8 cellular contexts compared by ENCODE assay signal in genomic region chr1:205477759-205478247, GRCh38. TPM values are rescaled to one million over a fixed set of nuclear protein-coding genes. Genes with fewer than 3 reads are reported as not detected.
DNase-seq lines count a peak whose midpoint lies in the region; ATAC-seq, FAIRE-seq and TF ChIP-seq lines count a peak whose summit lies in the region.
"Had no signal": no experiment of that assay in that cellular context is flagged by ENCODE, and none has a peak within 500 bp of the region (broad histone marks: within the 10 kb centered on the region; RNA-seq: fewer than 3 reads in every experiment).

No MANE protein-coding gene starts in this region.

- H2AFZ ChIP-seq in fibroblast of lung (ENCODE audit: low read length) = no peak overlapping the region

- H3K4me3 ChIP-seq in HEK293 (ENCODE audit: low read depth, low read length) (no peak overlapping the region), fibroblast of lung (replicated peaks in 1 of 4; ENCODE audit: control extremely low read depth in 1 of 4, insufficient read depth in 1 of 4, low read depth in 3 of 4, low read length in 4 of 4) (no peak overlapping the region)

- FAIRE-seq in RCC 7860 (lab: Jason Lieb, UNC) = peak; percentile 69

- no peaks in the 10 kb centered on the region for H3K79me2 ChIP-seq in fibroblast of lung (ENCODE audit: control insufficient read depth, insufficient read depth, low read length)

- POLR2A ChIA-PET in HEK293 (lab: Yijun Ruan, JAX) = no interaction called here

- no peaks in the 10 kb centered on the region for H3K9me3 ChIP-seq in HEK293 (ENCODE audit: control insufficient read depth, insufficient read depth, low read depth, low read length)
- H3K9me3 ChIP-seq in fibroblast of lung (ENCODE audit: control insufficient read depth, insufficient read depth, low read depth, low read length) = no peaks in the 10 kb centered on the region

- H3K9ac ChIP-seq in fibroblast of lung (ENCODE audit: insufficient read depth, low read length) = no peak overlapping the region

- DNase-seq in RCC 7860 (ENCODE audit: low spot score) = peak; percentile 87
- DNase-seq in fibroblast of lung (ENCODE audit: low read depth in 2 of 2) = peak; percentile 18 to 78
- DNase-seq in stromal cell of bone marrow (ENCODE audit: low read depth) = peak; percentile 44
- DNase-seq in NCI-H2227 (lab: John Stamatoyannopoulos, UW; ENCODE audit: unreplicated experiment) = no peak
- DNase-seq in OCI-M2 (lab: John Stamatoyannopoulos, UW; ENCODE audit: unreplicated experiment) = no peak

- TF ChIP-seq CTCF in HEK293 (tag by site-specific recombination; IDR thresholded peaks at IDR 0.05) (no peak), fibroblast of lung (conservative IDR thresholded peaks at IDR 0.05 in 1 of 2, IDR thresholded peaks at IDR 0.05 in 1 of 2; ENCODE audit: low read depth in 1 of 2, low read length in 2 of 2) (no peak)

- no peaks in the 10 kb centered on the region for H3K4me1 ChIP-seq in HEK293 (ENCODE audit: control insufficient read depth, insufficient read depth, low read length)
- no peaks in the 10 kb centered on the region for H3K4me1 ChIP-seq in fibroblast of lung (ENCODE audit: control insufficient read depth, extremely low read depth, insufficient read depth, low read length)

- H4K20me1 ChIP-seq in fibroblast of lung (ENCODE audit: control insufficient read depth, extremely low read depth, insufficient read depth, low read length) = no peaks in the 10 kb centered on the region

- no peak overlapping the region for H3K4me2 ChIP-seq in fibroblast of lung (ENCODE audit: extremely low read depth, insufficient read depth, low read length)

- CTCF ChIA-PET in HEK293 (lab: Yijun Ruan, JAX) = interaction anchor here (0.6 to 6.5 kb wide), 4 partner anchors 9 to 129 kb away, joined by 3 to 49 read pairs (median 14); no protein-coding TSS in a partner anchor

- peaks cover 19% of the 10 kb centered on the region for H3K27me3 ChIP-seq in fibroblast of lung (ENCODE audit: control insufficient read depth, insufficient read depth, low read length)

- H3K27ac ChIP-seq in HEK293 (ENCODE audit: extremely low read depth, low read depth, low read length) = no peak overlapping the region
- H3K27ac ChIP-seq in fibroblast of lung (ENCODE audit: insufficient read depth, low read length) = no peak overlapping the region

- H3K36me3 ChIP-seq in HEK293 (ENCODE audit: control insufficient read depth in 2 of 2, insufficient read depth in 1 of 2, low read length in 2 of 2) (no peaks in the 10 kb centered on the region), fibroblast of lung (ENCODE audit: control insufficient read depth, insufficient read depth, low read length) (no peaks in the 10 kb centered on the region)

- ATAC-seq in GM19455 (IDR thresholded peaks at IDR 0.05; ENCODE audit: unreplicated experiment) = no peak
- ATAC-seq: stimulated activated memory B cell treated with anti-CD40 and anti-IgM and Interleukin-4, amounts not matched to agents 10 μg/mL and 1 μg/mL and 100 μg/mL, for 72 hours had no signal

TF ChIP-seq in HEK293, 187 proteins besides CTCF, POLR2A, EP300 and RAD21 (continues in another document):
- TF ChIP-seq ZBTB17 (tag by site-specific recombination; IDR thresholded peaks at IDR 0.05) (0 out of 2 replicates have a peak, but pooled peaks have one; percentile 33), FEZF1 (tag by site-specific recombination; IDR thresholded peaks at IDR 0.05) (peak; percentile 40), ZNF280C (tag by site-specific recombination; IDR thresholded peaks at IDR 0.05) (no peak), SP3 (tag by site-specific recombination; IDR thresholded peaks at IDR 0.05) (no peak), ZNF529 (tag by site-specific recombination; IDR thresholded peaks at IDR 0.05; ENCODE audit: insufficient replicate concordance) (no peak), SCRT1 (tag by site-specific recombination; IDR thresholded peaks at IDR 0.05; ENCODE audit: borderline replicate concordance) (peak; percentile 63; the same call in 1 of the 2 replicates), ZBTB48 (tag by site-specific recombination; IDR thresholded peaks at IDR 0.05) (no peak), HIC1 (tag by site-specific recombination; IDR thresholded peaks at IDR 0.05) (0 out of 2 replicates have a peak, but pooled peaks have one; percentile 16), EGR2 (tag by site-specific recombination; IDR thresholded peaks at IDR 0.05; ENCODE audit: low read depth) (no peak), ZBTB26 (tag by site-specific recombination; optimal IDR thresholded peaks at IDR 0.05) (no peak), ZNF670 (tag by site-specific recombination; IDR thresholded peaks at IDR 0.05; ENCODE audit: low read depth) (no peak), ZNF510 (tag by site-specific recombination; IDR thresholded peaks at IDR 0.05; ENCODE audit: insufficient replicate concordance) (no peak), ZNF473 (tag by site-specific recombination; IDR thresholded peaks at IDR 0.05) (no peak), HOXD13 (CRISPR knock-in tag; IDR thresholded peaks at IDR 0.05; ENCODE audit: borderline replicate concordance) (no peak), ZBTB21 (tag by site-specific recombination; IDR thresholded peaks at IDR 0.05) (no peak), ZNF830 (tag by site-specific recombination; IDR thresholded peaks at IDR 0.05; ENCODE audit: low read depth) (no peak), GLIS1 (tag by site-specific recombination; IDR thresholded peaks at IDR 0.05) (peak; percentile 83), GLI2 (tag by site-specific recombination; IDR thresholded peaks at IDR 0.05; ENCODE audit: borderline replicate concordance, low read depth) (no peak), OVOL3 (tag by site-specific recombination; IDR thresholded peaks at IDR 0.05) (no peak)
- TF ChIP-seq, protein P1, sequence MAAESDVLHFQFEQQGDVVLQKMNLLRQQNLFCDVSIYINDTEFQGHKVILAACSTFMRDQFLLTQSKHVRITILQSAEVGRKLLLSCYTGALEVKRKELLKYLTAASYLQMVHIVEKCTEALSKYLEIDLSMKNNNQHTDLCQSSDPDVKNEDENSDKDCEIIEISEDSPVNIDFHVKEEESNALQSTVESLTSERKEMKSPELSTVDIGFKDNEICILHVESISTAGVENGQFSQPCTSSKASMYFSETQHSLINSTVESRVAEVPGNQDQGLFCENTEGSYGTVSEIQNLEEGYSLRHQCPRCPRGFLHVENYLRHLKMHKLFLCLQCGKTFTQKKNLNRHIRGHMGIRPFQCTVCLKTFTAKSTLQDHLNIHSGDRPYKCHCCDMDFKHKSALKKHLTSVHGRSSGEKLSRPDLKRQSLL (tag by site-specific recombination; IDR thresholded peaks at IDR 0.05) = no peak

RNA-seq across cellular contexts. Expression of gene BLACAT1, which starts 22.0 kb away (rescaled TPM):
- not detected in 2 replicates for total RNA-seq in fibroblast of lung
- not detected in 2 replicates for polyA plus RNA-seq in fibroblast of lung
- polyA plus RNA-seq in fibroblast of lung (2012) = not detected in 2 replicates
- not detected in 2 replicates for polyA minus RNA-seq in fibroblast of lung (ENCODE audit: low replicate concordance)

RNA-seq across cellular contexts. Expression of gene CDK18, which starts 26.7 kb away (rescaled TPM):
- total RNA-seq in fibroblast of lung = 0.33 and 1.5 TPM in 2 replicates
- 0.12 and 2.1 TPM in 2 replicates for polyA plus RNA-seq in fibroblast of lung
- polyA plus RNA-seq in fibroblast of lung (2012) = 0.54 and 7.0 TPM in 2 replicates
- 36.0 TPM in 1 of 2 replicates, not detected in the other for polyA minus RNA-seq in fibroblast of lung (ENCODE audit: low replicate concordance)

RNA-seq across cellular contexts. Expression of gene LEMD1, which starts 55.9 kb away (rescaled TPM):
- not detected in 2 replicates for total RNA-seq in fibroblast of lung
- polyA plus RNA-seq in fibroblast of lung = not detected in 2 replicates
- polyA plus RNA-seq in fibroblast of lung (2012) = not detected in 2 replicates
- not detected in 2 replicates for polyA minus RNA-seq in fibroblast of lung (ENCODE audit: low replicate concordance)

Comparison
In these comparisons a context has a peak if more than half of its experiments do, and no peak if none do; other contexts are left out.
1. DNase-seq: peak in RCC 7860 (single experiment), fibroblast of lung (2 of 2) and stromal cell of bone marrow (single experiment); none in NCI-H2227 (single experiment) and OCI-M2 (single experiment).